Comparison of ENCODE assay signal across 1 cellular context in genomic region chr15:51190424-51191068, GRCh38.
TF ChIP-seq lines count a peak whose summit lies in the region.

No MANE protein-coding gene starts in this region.

TF ChIP-seq in H1, 55 proteins besides CTCF, POLR2A, EP300 and RAD21 (continued from another document):
- TF ChIP-seq NANOG (IDR thresholded peaks at IDR 0.05; ENCODE audit: insufficient read depth, low read depth, low read length, poor library complexity, severe bottlenecking), result no peak
